8 cellular contexts compared by ENCODE assay signal in the genomic region with DNA sequence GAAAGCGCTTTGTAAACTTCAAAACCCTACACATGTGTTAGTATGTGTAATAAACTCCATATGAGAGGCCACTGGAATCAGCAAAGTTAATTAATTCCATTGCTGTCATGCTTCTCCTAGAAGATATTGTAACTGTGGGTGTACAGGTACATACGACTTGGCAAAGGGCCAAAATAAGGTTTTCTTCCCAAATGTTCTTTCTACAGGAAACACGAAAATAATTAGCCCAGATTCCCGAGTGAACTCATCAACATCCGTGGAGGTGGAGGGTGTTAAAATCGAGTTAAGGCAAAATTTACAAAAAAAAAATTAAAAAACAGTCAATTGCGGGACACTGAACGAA. TPM values are rescaled to one million over a fixed set of nuclear protein-coding genes. Genes with fewer than 3 reads are reported as not detected.
DNase-seq lines count a peak whose midpoint lies in the region; ATAC-seq, FAIRE-seq and TF ChIP-seq lines count a peak whose summit lies in the region.

No MANE protein-coding gene starts in this region.

- CTCF ChIA-PET in Panc1 (lab: Charles Lee) = no interaction called here
- CTCF ChIA-PET in endothelial cell of umbilical vein (lab: Charles Lee) = interaction anchor here (0.6 to 1.0 kb wide), 4 partner anchors 80 to 367 kb away, joined by 3 read pairs; no protein-coding TSS in a partner anchor

- H3K4me2 ChIP-seq in DND-41 (ENCODE audit: insufficient read depth, low read length) (peak overlapping the region; percentile 84), endothelial cell of umbilical vein (ENCODE audit: insufficient read depth, low read length) (peak overlapping the region; percentile 97)

- no peak for DNase-seq in DND-41
- DNase-seq in HFF-Myc (ENCODE audit: extremely low read depth, low read depth) = no peak
- DNase-seq in Panc1 (ENCODE audit: low read depth, low spot score) = peak; percentile 28
- DNase-seq in endothelial cell of umbilical vein (ENCODE audit: low read depth, low spot score) = no peak
- DNase-seq in islet precursor cell = no peak
- DNase-seq in stimulated activated CD4-positive, alpha-beta T cell treated with anti-CD3 and anti-CD28 coated beads, Interleukin-4, amount 100 ng/mL, for 4 hours = no peak

- H3K79me2 ChIP-seq in DND-41 (ENCODE audit: insufficient read depth, low read length) (peaks cover 60% of the 10 kb centered on the region), endothelial cell of umbilical vein (ENCODE audit: control insufficient read depth, insufficient read depth, low read length) (peaks cover 45% of the 10 kb centered on the region)

- intact Hi-C loops in Panc1 (cut with micrococcal nuclease; ENCODE audit: unreplicated experiment) = no loop called here
- intact Hi-C loops in endothelial cell of umbilical vein (cut with micrococcal nuclease) = loop anchor here (2.0 to 10.0 kb wide), 5 partner anchors 38 to 394 kb away; no protein-coding TSS in a partner anchor

- peaks cover 3% of the 10 kb centered on the region for H3K27me3 Mint-ChIP-seq in nephron (ENCODE audit: low read depth)

- no peaks in the 10 kb centered on the region for H3K9me3 ChIP-seq in DND-41 (ENCODE audit: insufficient read depth, low read length, severe bottlenecking)
- H3K9me3 ChIP-seq in Panc1 (ENCODE audit: control insufficient read depth, insufficient read depth, low read depth, low read length) = no peaks in the 10 kb centered on the region; the same call in 1 of the 2 replicates
- no peaks in the 10 kb centered on the region for H3K9me3 ChIP-seq in endothelial cell of umbilical vein (replicated peaks; ENCODE audit: control insufficient read depth, insufficient read depth, low read length)

- dilution Hi-C loops in endothelial cell of umbilical vein (cut with MboI; ENCODE audit: extremely low pct_ligation_motif_present, low sequenced_read_pairs) = no loop called here

- H3K27ac ChIP-seq in DND-41 (ENCODE audit: low read length) (peak overlapping the region; percentile 98), Panc1 (ENCODE audit: low read length) (peak overlapping the region; percentile 95), endothelial cell of umbilical vein (ENCODE audit: insufficient read depth, low read depth, low read length) (peak overlapping the region; percentile 27)

- H2AFZ ChIP-seq in DND-41 (ENCODE audit: low read depth, low read length) (peak overlapping the region; percentile 99), endothelial cell of umbilical vein (ENCODE audit: low read depth, low read length) (peak overlapping the region; percentile 57)

- in situ Hi-C loops in Panc1 (cut with HindIII; ENCODE audit: low pct_unique_long_range_greater_than_20kb, low sequenced_read_pairs) = no loop called here

- POLR2A ChIA-PET in Panc1 (lab: Charles Lee) = no interaction called here
- POLR2A ChIA-PET in endothelial cell of umbilical vein (lab: Charles Lee) = no interaction called here

- peaks cover 9% of the 10 kb centered on the region for H3K36me3 Mint-ChIP-seq in nephron (ENCODE audit: low read depth)

- H3K9me3 Mint-ChIP-seq in nephron = peaks cover 5% of the 10 kb centered on the region

- no peak for TF ChIP-seq CTCF in DND-41 (IDR thresholded peaks at IDR 0.05; ENCODE audit: borderline replicate concordance, extremely low read depth, low read length, poor library complexity, severe bottlenecking)
- no peak for TF ChIP-seq CTCF in HFF-Myc (IDR thresholded peaks at IDR 0.05; ENCODE audit: low read depth, low read length, missing control alignments)
- TF ChIP-seq CTCF in Panc1 (IDR thresholded peaks at IDR 0.05) = no peak
- no peak for TF ChIP-seq CTCF in endothelial cell of umbilical vein (IDR thresholded peaks at IDR 0.05; ENCODE audit: extremely low read depth in 1 of 2, insufficient read depth in 1 of 2, low read depth in 1 of 2, low read length in 2 of 2)
- no peak for TF ChIP-seq CTCF in nephron (IDR thresholded peaks at IDR 0.05; ENCODE audit: unreplicated experiment in 3 of 3)

- H3K9ac ChIP-seq in DND-41 (ENCODE audit: low read depth, low read length) (peak overlapping the region; percentile 96), endothelial cell of umbilical vein (replicated peaks; ENCODE audit: extremely low read depth, insufficient read depth, low read length) (peak overlapping the region; percentile 84)

- peaks cover 34% of the 10 kb centered on the region for H3K4me1 Mint-ChIP-seq in nephron

- H3K27me3 ChIP-seq in DND-41 (ENCODE audit: insufficient read depth, low read length, poor library complexity) = no peaks in the 10 kb centered on the region
- no peaks in the 10 kb centered on the region for H3K27me3 ChIP-seq in Panc1 (ENCODE audit: control insufficient read depth, insufficient read depth, low read length)
- peaks cover 0 to under 1% of the 10 kb centered on the region in 2 experiments for H3K27me3 ChIP-seq in endothelial cell of umbilical vein (ENCODE audit: control insufficient read depth in 2 of 2, insufficient read depth in 2 of 2, low read length in 2 of 2)

- ATAC-seq in DND-41 (ENCODE audit: insufficient read depth, low read depth) (no peak), Panc1 (no peak), HG02973 (IDR thresholded peaks at IDR 0.05; ENCODE audit: unreplicated experiment) (no peak)

- H3K27ac Mint-ChIP-seq in nephron = peak overlapping the region; percentile 97 to 100 (median 99)

- peaks cover 2% of the 10 kb centered on the region for H3K9me1 ChIP-seq in endothelial cell of umbilical vein (replicated peaks; ENCODE audit: control insufficient read depth, extremely low read depth, insufficient read depth, low read length)

- H3K4me1 ChIP-seq in DND-41 (ENCODE audit: insufficient read depth, low read length) (peaks cover 53% of the 10 kb centered on the region), Panc1 (ENCODE audit: control insufficient read depth, insufficient read depth, low read length) (peaks cover 22% of the 10 kb centered on the region), endothelial cell of umbilical vein (ENCODE audit: control insufficient read depth, extremely low read depth, insufficient read depth, low read length) (peaks cover 16% of the 10 kb centered on the region)

- no peak for FAIRE-seq in endothelial cell of umbilical vein (lab: Jason Lieb, UNC)

- H3K4me3 ChIP-seq in DND-41 (ENCODE audit: low read depth in 1 of 2, low read length in 2 of 2) = peak overlapping the region; percentile 84 to 93
- peak overlapping the region; percentile 74 for H3K4me3 ChIP-seq in HFF-Myc (replicated peaks; ENCODE audit: low read depth, low read length)
- H3K4me3 ChIP-seq in Panc1 (ENCODE audit: low read depth in 2 of 2, low read length in 2 of 2) = peak overlapping the region; percentile 94 to 95
- H3K4me3 ChIP-seq in endothelial cell of umbilical vein (replicated peaks in 1 of 3; ENCODE audit: insufficient read depth in 1 of 3, low read depth in 1 of 3, low read length in 3 of 3) = peak overlapping the region; percentile 35 to 92 (median 73)

- BruUV-seq in Panc1 (replicated peaks; lab: Mats Ljungman, UMichigan) (no TSS peak), endothelial cell of umbilical vein (replicated peaks; lab: Mats Ljungman, UMichigan) (no TSS peak)

- peak overlapping the region; percentile 95 to 99 (median 98) for H3K4me3 Mint-ChIP-seq in nephron

- H4K20me1 ChIP-seq in DND-41 (ENCODE audit: insufficient read depth, low read length) (peaks cover 14% of the 10 kb centered on the region; the same call in 1 of the 2 replicates), endothelial cell of umbilical vein (replicated peaks; ENCODE audit: control insufficient read depth, extremely low read depth, insufficient read depth, low read length) (no peaks in the 10 kb centered on the region)

- TF ChIP-seq POLR2A in endothelial cell of umbilical vein (IDR thresholded peaks at IDR 0.05; ENCODE audit: low read depth, low read length) = no peak

- H3K36me3 ChIP-seq in DND-41 (ENCODE audit: insufficient read depth, low read length) = no peaks in the 10 kb centered on the region; the same call in 1 of the 2 replicates
- no peaks in the 10 kb centered on the region; the same call in 1 of the 2 replicates for H3K36me3 ChIP-seq in Panc1 (ENCODE audit: control insufficient read depth, insufficient read depth, low read length)
- no peaks in the 10 kb centered on the region for H3K36me3 ChIP-seq in endothelial cell of umbilical vein (ENCODE audit: control insufficient read depth in 2 of 2, extremely low read depth in 1 of 2, insufficient read depth in 2 of 2, low read length in 2 of 2)

TF ChIP-seq in endothelial cell of umbilical vein, 7 proteins besides CTCF, POLR2A, EP300 and RAD21:
- no peak for TF ChIP-seq POLR2AphosphoS5 (IDR thresholded peaks at IDR 0.05; ENCODE audit: insufficient read depth, low read depth, low read length)
- no peak for TF ChIP-seq EZH2 (IDR thresholded peaks at IDR 0.05; ENCODE audit: borderline replicate concordance, low read depth, low read length, severe bottlenecking)
- no peak for TF ChIP-seq FOS (IDR thresholded peaks at IDR 0.05; ENCODE audit: borderline replicate concordance, insufficient read depth, low read length)
- no peak for TF ChIP-seq MYC (IDR thresholded peaks at IDR 0.05; ENCODE audit: low read depth, low read length)
- TF ChIP-seq JUN (IDR thresholded peaks at IDR 0.05; ENCODE audit: borderline replicate concordance, insufficient read depth, insufficient read length, low read depth) = no peak
- no peak for TF ChIP-seq GATA2 (IDR thresholded peaks at IDR 0.05; ENCODE audit: insufficient read depth, insufficient read length, low read depth, low read length)
- TF ChIP-seq, protein P1, sequence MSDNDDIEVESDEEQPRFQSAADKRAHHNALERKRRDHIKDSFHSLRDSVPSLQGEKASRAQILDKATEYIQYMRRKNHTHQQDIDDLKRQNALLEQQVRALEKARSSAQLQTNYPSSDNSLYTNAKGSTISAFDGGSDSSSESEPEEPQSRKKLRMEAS (IDR thresholded peaks at IDR 0.05; ENCODE audit: insufficient read depth, insufficient read length) = no peak

RNA-seq across cellular contexts. Expression of gene FANCL, which starts 0.6 kb away (rescaled TPM):
- total RNA-seq in Panc1 (2021; ENCODE audit: unreplicated experiment) (25.7 TPM), endothelial cell of umbilical vein (15.8 and 16.7 TPM in 2 replicates)
- 13.9 TPM for polyA plus RNA-seq in Panc1 (2012; ENCODE audit: insufficient read length)
- 5.8 and 10.3 TPM in 2 replicates for polyA plus RNA-seq in endothelial cell of umbilical vein
- polyA plus RNA-seq in endothelial cell of umbilical vein (2011; cell fraction: cytosol; rRNA removed) = 13.7 and 15.8 TPM in 2 replicates
- 37.3 and 54.2 TPM in 2 replicates for polyA plus RNA-seq in endothelial cell of umbilical vein (2011; cell fraction: nucleus; rRNA removed)
- 12.9 and 18.2 TPM in 2 replicates for polyA plus RNA-seq in endothelial cell of umbilical vein (2012)
- 9.5 and 9.8 TPM in 2 replicates for polyA minus RNA-seq in endothelial cell of umbilical vein
- 28.7 TPM for polyA minus RNA-seq in endothelial cell of umbilical vein (2011; cell fraction: cytosol; rRNA and poly(A)+ RNA removed)
- 34.7 and 44.4 TPM in 2 replicates for polyA minus RNA-seq in endothelial cell of umbilical vein (2011; cell fraction: nucleus; rRNA and poly(A)+ RNA removed)

Comparison
In these comparisons a context has a peak if more than half of its experiments do, and no peak if none do; other contexts are left out.
1. H3K27ac ChIP-seq: peak in every context shown above with its lines; median percentile 98 in DND-41; 95 in Panc1; 27 in endothelial cell of umbilical vein.